In the genomic region with DNA sequence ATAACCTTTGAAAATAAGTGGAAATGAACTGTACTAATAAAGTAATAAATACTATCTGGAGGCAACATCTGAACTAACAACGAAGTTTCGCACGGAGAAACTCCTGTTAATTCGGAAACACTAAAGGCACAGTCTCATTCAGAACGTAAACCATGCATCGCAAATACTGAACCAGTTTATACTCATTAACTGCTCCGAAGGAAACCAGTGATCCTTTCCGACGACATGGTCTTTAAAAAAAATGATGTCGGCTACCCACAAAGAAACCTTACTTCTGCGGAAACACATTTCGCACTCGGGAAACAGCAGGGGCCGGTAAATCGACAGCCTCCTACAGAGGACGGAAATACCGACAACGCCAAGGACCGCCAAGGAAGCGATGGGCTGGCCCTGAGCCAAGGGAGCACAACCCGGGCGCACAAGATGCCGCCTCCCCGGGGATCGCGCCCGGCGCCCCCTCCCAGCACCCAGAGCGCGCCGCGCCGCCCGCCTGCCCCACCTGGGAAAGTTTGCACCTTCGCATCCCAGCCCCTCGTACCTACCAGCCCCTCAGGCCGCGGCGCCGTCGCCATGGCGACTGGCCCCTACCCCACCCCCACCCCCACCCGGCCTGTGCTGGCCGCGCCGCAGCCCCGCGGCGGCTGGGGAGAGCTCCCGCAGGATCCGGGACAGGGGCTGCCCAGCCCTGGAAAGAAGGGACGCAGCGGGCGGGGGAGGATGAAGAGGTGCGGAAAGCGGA, we compare ENCODE assay signal across 7 cellular contexts. TPM values are rescaled to one million over a fixed set of nuclear protein-coding genes. Genes with fewer than 3 reads are reported as not detected.
DNase-seq lines count a peak whose midpoint lies in the region; ATAC-seq, FAIRE-seq and TF ChIP-seq lines count a peak whose summit lies in the region.

No MANE protein-coding gene starts in this region.

- FAIRE-seq in bronchial epithelial cell (lab: Jason Lieb, UNC) = no peak

- DNase-seq in NCI-H2171 treated with DMSO at 0.1 percent for 48 hours (lab: John Stamatoyannopoulos, UW) (peak; percentile 91), bronchial epithelial cell (ENCODE audit: low read depth) (peak; percentile 37), islet precursor cell (peak; percentile 90)
- DNase-seq in stimulated activated CD4-positive, alpha-beta T cell treated with anti-CD3 and anti-CD28 coated beads, Interleukin-12 subunit alpha, Interleukin-12 subunit beta, amount 100 ng/mL, for 4 hours = peak; percentile 65

- H3K4me3 ChIP-seq in WI38 (ENCODE audit: low read depth, low read length) (peak overlapping the region; percentile 90), bronchial epithelial cell (ENCODE audit: low read depth, low read length) (peak overlapping the region; percentile 71)

- peak; percentile 24 for ATAC-seq in GM18861 (IDR thresholded peaks at IDR 0.05; ENCODE audit: unreplicated experiment)
- peak; percentile 44 for ATAC-seq in HG03064 (IDR thresholded peaks at IDR 0.05; ENCODE audit: low read depth, unreplicated experiment)

- TF ChIP-seq CTCF in WI38 (IDR thresholded peaks at IDR 0.05; ENCODE audit: low read depth, low read length) (no peak), bronchial epithelial cell (IDR thresholded peaks at IDR 0.05; ENCODE audit: insufficient read depth, low read length, severe bottlenecking) (no peak)

- H3K27me3 ChIP-seq in bronchial epithelial cell (ENCODE audit: control insufficient read depth, insufficient read depth, low read length) = no peaks in the 10 kb centered on the region

- H3K36me3 ChIP-seq in bronchial epithelial cell (ENCODE audit: control insufficient read depth, insufficient read depth, low read length) = no peaks in the 10 kb centered on the region

RNA-seq across cellular contexts. Expression of a gene that starts 0.7 kb away (rescaled TPM):
- 57.1 and 66.4 TPM in 2 replicates for total RNA-seq in bronchial epithelial cell

RNA-seq across cellular contexts. Expression of a gene that starts 37.6 kb away (rescaled TPM):
- total RNA-seq in bronchial epithelial cell = 264 and 2,479 TPM in 2 replicates

RNA-seq across cellular contexts. Expression of a gene that starts 41.7 kb away (rescaled TPM):
- total RNA-seq in bronchial epithelial cell = 9.7 and 10.1 TPM in 2 replicates

RNA-seq across cellular contexts. Expression of a gene that starts 43.7 kb away (rescaled TPM):
- total RNA-seq in bronchial epithelial cell = 6.1 and 7.8 TPM in 2 replicates

Comparison
In these comparisons a context has a peak if more than half of its experiments do, and no peak if none do; other contexts are left out.
1. Peak in every context shown above with its lines: DNase-seq, ATAC-seq and H3K4me3 ChIP-seq.
2. DNase-seq: peak in every context shown above with its lines; median percentile 91 in NCI-H2171 treated with DMSO at 0.1 percent for 48 hours; 90 in islet precursor cell; 65 in stimulated activated CD4-positive, alpha-beta T cell treated with anti-CD3 and anti-CD28 coated beads, Interleukin-12 subunit alpha, Interleukin-12 subunit beta, amount 100 ng/mL, for 4 hours; 37 in bronchial epithelial cell.